Comparison of ENCODE assay signal across 13 cellular contexts in genomic region chr6:44727651-44728630, GRCh38.
"Had no signal": no experiment of that assay in that cellular context is flagged by ENCODE, and none has a peak within 500 bp of the region (broad histone marks: within the 10 kb centered on the region; RNA-seq: fewer than 3 reads in every experiment).

No MANE protein-coding gene starts in this region.

- H3K4me1 ChIP-seq: left lung, neural progenitor cell, parathyroid adenoma had no signal

- ATAC-seq: left lung had no signal

- H3K36me3 ChIP-seq: left lung, neural progenitor cell had no signal

- H3K9me3 ChIP-seq: left lung had no signal

- DNase-seq: activated CD4-positive, alpha-beta T cell treated with anti-CD3 and anti-CD28 coated beads, Interleukin-2, amount 10 ng/mL, durations not matched to agents 24 days and 14 days; activated CD4-positive, CD25-positive, alpha-beta regulatory T cell; activated CD8-positive, alpha-beta memory T cell treated with anti-CD3 and anti-CD28 coated beads for 24 hours; aorta; dermis blood vessel endothelial cell; left lung; mammary epithelial cell; naive B cell; stimulated activated naive CD4-positive, alpha-beta T cell; substantia nigra; SW 1271 had no signal

- H3K4me3 ChIP-seq: left lung, neural progenitor cell had no signal

- H3K27ac ChIP-seq: left lung, neural progenitor cell, parathyroid adenoma had no signal

- H3K27me3 ChIP-seq: left lung, neural progenitor cell had no signal
